In the genomic region with DNA sequence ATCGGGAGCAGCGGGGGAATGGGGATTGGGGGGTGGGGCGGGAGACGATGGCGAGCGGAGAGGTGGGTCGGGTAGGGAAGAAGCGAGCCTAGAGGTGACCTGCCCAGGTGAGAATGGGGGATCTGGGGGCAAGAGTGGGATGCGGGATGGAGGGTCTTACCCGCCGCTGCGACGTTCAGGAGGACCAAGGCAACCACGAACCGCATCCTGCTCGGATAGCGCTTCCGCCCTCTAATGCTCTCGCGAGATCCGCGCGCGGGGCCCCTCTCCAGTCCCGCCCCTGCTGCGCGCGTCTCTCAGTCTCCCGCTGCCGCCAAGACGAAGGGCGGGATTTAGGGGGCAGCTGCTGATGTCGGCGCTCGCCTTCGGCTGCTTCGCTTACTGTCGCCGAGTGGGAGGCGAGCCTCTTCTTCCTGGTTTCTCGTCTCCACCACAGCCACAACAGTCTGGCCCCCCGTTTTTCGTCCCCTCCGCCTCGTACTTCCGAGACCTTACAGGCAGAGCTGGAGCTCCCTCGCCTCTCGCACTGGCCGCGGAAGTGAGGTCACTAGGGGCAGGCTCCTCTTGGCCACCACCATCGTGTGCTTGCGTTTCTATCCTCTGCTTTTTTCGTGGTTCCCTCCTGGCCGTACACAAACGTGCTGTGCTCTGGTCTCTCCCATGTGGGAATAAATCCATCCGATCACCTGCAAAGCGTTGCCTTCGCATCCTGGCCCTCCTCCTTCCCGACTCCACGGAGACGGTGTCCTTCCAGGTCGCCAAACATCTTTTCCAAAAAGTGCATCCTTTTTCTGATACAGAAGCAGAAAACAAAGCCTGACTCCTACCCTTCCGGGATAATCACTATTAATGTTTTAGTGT, we compare ENCODE assay signal across 8 cellular contexts. TPM values are rescaled to one million over a fixed set of nuclear protein-coding genes. Genes with fewer than 3 reads are reported as not detected.
A peak's percentile ranks its signal among the peaks of the same experiment; 100 is the strongest.
DNase-seq lines count a peak whose midpoint lies in the region; ATAC-seq, FAIRE-seq and TF ChIP-seq lines count a peak whose summit lies in the region.

A gene (minus strand): TSS at position 233 of the 861 bp plus-strand sequence. CDS start 27 bp downstream, at position 206.

- H3K9ac ChIP-seq in astrocyte (ENCODE audit: low read length) (peak within 1 kb of the TSS; percentile 97), rectal smooth muscle tissue (ENCODE audit: low read length) (peak within 1 kb of the TSS; percentile 100)

- no peaks in the 10 kb centered on the region for H3K27me3 Mint-ChIP-seq in astrocyte (ENCODE audit: low read depth, unreplicated experiment)

- H3K4me3 ChIP-seq in astrocyte (ENCODE audit: insufficient read depth, low read depth, low read length) (peak within 1 kb of the TSS; percentile 75), rectal smooth muscle tissue (ENCODE audit: low read length) (peak within 1 kb of the TSS; percentile 97), vagina (peak within 1 kb of the TSS; percentile 55 to 83)

- H3K9me3 ChIP-seq in astrocyte (ENCODE audit: insufficient read depth, low read depth, low read length), result no peaks in the 10 kb centered on the region
- H3K9me3 ChIP-seq in vagina, result no peaks in the 10 kb centered on the region

- H2AFZ ChIP-seq in astrocyte (ENCODE audit: low read depth, low read length), result peak within 1 kb of the TSS; percentile 86

- H3K4me3 Mint-ChIP-seq in astrocyte (ENCODE audit: unreplicated experiment), result peak within 1 kb of the TSS; percentile 99

- ATAC-seq in GM18508 (IDR thresholded peaks at IDR 0.05; ENCODE audit: insufficient read depth, unreplicated experiment) (peak; percentile 54), HG02981 (IDR thresholded peaks at IDR 0.05; ENCODE audit: unreplicated experiment) (peak; percentile 88)

- H3K36me3 ChIP-seq in astrocyte (ENCODE audit: insufficient read depth, low read length) (peaks cover 13% of the 10 kb centered on the region), rectal smooth muscle tissue (ENCODE audit: control insufficient read depth, insufficient read depth, low read length) (peaks cover 11% of the 10 kb centered on the region), vagina (peaks cover 0 to 18% of the 10 kb centered on the region in 2 donors)

- TF ChIP-seq CTCF in astrocyte (IDR thresholded peaks at IDR 0.05; ENCODE audit: insufficient read depth, low read depth, low read length) (no peak), vagina (IDR thresholded peaks at IDR 0.05) (no peak)

- H3K4me1 Mint-ChIP-seq in astrocyte (ENCODE audit: low read depth, unreplicated experiment), result peaks cover 25% of the 10 kb centered on the region

- peaks cover 41% of the 10 kb centered on the region for H4K20me1 ChIP-seq in astrocyte (ENCODE audit: insufficient read depth, low read length)

- H3K27ac Mint-ChIP-seq in astrocyte (ENCODE audit: unreplicated experiment), result peak within 1 kb of the TSS; percentile 99

- peak within 1 kb of the TSS; percentile 96 for H3K27ac ChIP-seq in astrocyte (ENCODE audit: low read depth, low read length)
- H3K27ac ChIP-seq in rectal smooth muscle tissue (ENCODE audit: low read depth, low read length), result peak within 1 kb of the TSS; percentile 99
- peak within 1 kb of the TSS; percentile 96 for H3K27ac ChIP-seq in vagina

- H3K9me3 Mint-ChIP-seq in astrocyte (ENCODE audit: unreplicated experiment), result no peaks in the 10 kb centered on the region

- peaks cover 43% of the 10 kb centered on the region for H3K79me2 ChIP-seq in astrocyte (ENCODE audit: insufficient read depth, low read length)

- peak within 1 kb of the TSS; percentile 89 for H3K4me2 ChIP-seq in astrocyte (ENCODE audit: low read length)

- intact Hi-C loops in vagina (cut with DNase I), result loop anchor here (2.0 kb wide), 1 partner anchor 27 kb away; a partner anchor contains a TSS

- H3K27me3 ChIP-seq in astrocyte (ENCODE audit: insufficient read depth, low read length) (no peaks in the 10 kb centered on the region), rectal smooth muscle tissue (ENCODE audit: control insufficient read depth, insufficient read depth, low read length) (no peaks in the 10 kb centered on the region), vagina (no peaks in the 10 kb centered on the region)

- peaks cover 12% of the 10 kb centered on the region for H3K36me3 Mint-ChIP-seq in astrocyte (ENCODE audit: low read depth, unreplicated experiment)

- TF ChIP-seq POLR2A in vagina (IDR thresholded peaks at IDR 0.05), result peak; percentile 26 to 98

- no peak for FAIRE-seq in astrocyte (lab: Jason Lieb, UNC)

- DNase-seq in NCI-H2029 treated with DMSO at 0.1 percent for 48 hours (lab: John Stamatoyannopoulos, UW), result peak; percentile 73
- DNase-seq in T-helper 22 cell (ENCODE audit: low read depth), result peak; percentile 88
- DNase-seq in astrocyte (ENCODE audit: low read depth), result peak; percentile 75
- peak; percentile 98 for DNase-seq in hepatic stellate cell (ENCODE audit: low spot score)
- DNase-seq in vagina (ENCODE audit: extremely low spot score in 2 of 2), result peak in 1 of 2 donors; percentile 94

- H3K4me1 ChIP-seq in astrocyte (ENCODE audit: insufficient read depth, low read length) (peaks cover 11% of the 10 kb centered on the region), rectal smooth muscle tissue (ENCODE audit: control insufficient read depth, insufficient read depth, low read length) (peaks cover 23% of the 10 kb centered on the region), vagina (peaks cover 44% of the 10 kb centered on the region)

RNA-seq across cellular contexts. Expression of the gene that starts here (rescaled TPM):
- total RNA-seq in astrocyte (86.7 and 90.8 TPM in 2 replicates), vagina (96.0 TPM)
